In the genomic region with DNA sequence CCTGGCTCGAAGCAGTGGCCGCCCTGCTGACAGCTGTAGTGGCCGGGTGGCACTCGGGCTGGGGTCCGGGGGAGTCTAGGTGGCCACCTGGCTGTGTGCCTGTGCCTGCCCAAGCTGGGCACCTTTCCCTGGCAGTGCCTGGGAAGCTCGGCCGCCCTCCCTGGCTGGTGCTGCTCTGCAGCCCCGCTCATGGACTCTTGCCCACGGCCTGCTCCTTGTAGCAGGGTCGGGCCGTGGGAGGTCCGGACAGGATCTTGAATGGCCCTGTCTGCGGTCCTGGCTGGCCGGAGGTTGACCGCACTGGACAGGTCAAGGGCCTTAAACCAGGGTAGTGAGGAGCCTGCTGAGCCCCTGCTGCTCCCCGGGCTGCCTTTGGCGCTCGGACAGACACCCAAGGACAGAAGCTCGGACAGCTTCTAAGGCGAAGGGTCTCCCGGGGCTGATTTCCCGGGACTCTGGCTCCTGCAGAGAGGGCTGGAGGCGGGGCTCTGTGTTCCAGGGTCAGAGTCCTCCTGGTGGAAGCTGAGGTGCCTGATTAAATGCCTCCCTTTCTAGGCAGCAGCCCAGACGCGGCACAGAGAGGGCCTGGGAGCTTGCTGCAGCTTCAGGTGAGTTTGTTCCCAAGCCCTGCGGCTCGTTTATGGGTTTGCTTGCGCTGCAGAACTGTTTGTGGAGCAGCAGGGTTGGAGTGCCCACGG, we compare ENCODE assay signal across 1 cellular context.
TF ChIP-seq lines count a peak whose summit lies in the region.

No MANE protein-coding gene starts in this region.

TF ChIP-seq in HepG2, 621 proteins besides CTCF, POLR2A, EP300 and RAD21 (continued from another document and continues in another):
- peak; percentile 78 for TF ChIP-seq UBTF (CRISPR knock-in tag; IDR thresholded peaks at IDR 0.05)
- no peak; the same call in 1 of the 2 replicates for TF ChIP-seq RXRA (CRISPR knock-in tag; IDR thresholded peaks at IDR 0.05)
- no peak for TF ChIP-seq MAFK (conservative IDR thresholded peaks at IDR 0.05 in 1 of 2, IDR thresholded peaks at IDR 0.05 in 1 of 2; ENCODE audit: low read length in 2 of 2)
- TF ChIP-seq KLF13 (CRISPR knock-in tag; IDR thresholded peaks at IDR 0.05) = 0 out of 2 replicates have a peak, but pooled peaks have one; percentile 41
- 0 out of 2 replicates have a peak, but pooled peaks have one; percentile 55 for TF ChIP-seq KMT2A (CRISPR knock-in tag; IDR thresholded peaks at IDR 0.05)
- TF ChIP-seq, protein P1, sequence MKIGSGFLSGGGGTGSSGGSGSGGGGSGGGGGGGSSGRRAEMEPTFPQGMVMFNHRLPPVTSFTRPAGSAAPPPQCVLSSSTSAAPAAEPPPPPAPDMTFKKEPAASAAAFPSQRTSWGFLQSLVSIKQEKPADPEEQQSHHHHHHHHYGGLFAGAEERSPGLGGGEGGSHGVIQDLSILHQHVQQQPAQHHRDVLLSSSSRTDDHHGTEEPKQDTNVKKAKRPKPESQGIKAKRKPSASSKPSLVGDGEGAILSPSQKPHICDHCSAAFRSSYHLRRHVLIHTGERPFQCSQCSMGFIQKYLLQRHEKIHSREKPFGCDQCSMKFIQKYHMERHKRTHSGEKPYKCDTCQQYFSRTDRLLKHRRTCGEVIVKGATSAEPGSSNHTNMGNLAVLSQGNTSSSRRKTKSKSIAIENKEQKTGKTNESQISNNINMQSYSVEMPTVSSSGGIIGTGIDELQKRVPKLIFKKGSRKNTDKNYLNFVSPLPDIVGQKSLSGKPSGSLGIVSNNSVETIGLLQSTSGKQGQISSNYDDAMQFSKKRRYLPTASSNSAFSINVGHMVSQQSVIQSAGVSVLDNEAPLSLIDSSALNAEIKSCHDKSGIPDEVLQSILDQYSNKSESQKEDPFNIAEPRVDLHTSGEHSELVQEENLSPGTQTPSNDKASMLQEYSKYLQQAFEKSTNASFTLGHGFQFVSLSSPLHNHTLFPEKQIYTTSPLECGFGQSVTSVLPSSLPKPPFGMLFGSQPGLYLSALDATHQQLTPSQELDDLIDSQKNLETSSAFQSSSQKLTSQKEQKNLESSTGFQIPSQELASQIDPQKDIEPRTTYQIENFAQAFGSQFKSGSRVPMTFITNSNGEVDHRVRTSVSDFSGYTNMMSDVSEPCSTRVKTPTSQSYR (CRISPR knock-in tag; IDR thresholded peaks at IDR 0.05; ENCODE audit: borderline replicate concordance) = 0 out of 2 replicates have a peak, but pooled peaks have one; percentile 8
- TF ChIP-seq ARHGAP35 (CRISPR knock-in tag; IDR thresholded peaks at IDR 0.05; ENCODE audit: borderline replicate concordance) = no peak
- TF ChIP-seq NAIF1 (CRISPR knock-in tag; IDR thresholded peaks at IDR 0.05; ENCODE audit: borderline replicate concordance) = peak; percentile 78; the same call in 1 of the 2 replicates
- no peak for TF ChIP-seq ELF1 (CRISPR knock-in tag; IDR thresholded peaks at IDR 0.05)
- TF ChIP-seq KLF6 (CRISPR knock-in tag; IDR thresholded peaks at IDR 0.05) = no peak
- TF ChIP-seq, protein P2, sequence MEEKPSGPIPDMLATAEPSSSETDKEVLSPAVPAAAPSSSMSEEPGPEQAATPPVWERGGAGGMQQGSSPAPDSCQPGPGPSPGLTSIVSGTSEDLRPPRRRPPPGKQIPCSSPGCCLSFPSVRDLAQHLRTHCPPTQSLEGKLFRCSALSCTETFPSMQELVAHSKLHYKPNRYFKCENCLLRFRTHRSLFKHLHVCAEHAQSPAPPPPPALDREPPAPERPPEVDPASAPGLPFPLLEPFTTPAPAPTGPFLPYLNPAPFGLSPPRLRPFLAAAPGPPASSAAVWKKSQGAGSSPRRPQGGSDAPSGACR (CRISPR knock-in tag; IDR thresholded peaks at IDR 0.05) = no peak
- TF ChIP-seq TOE1 (CRISPR knock-in tag; IDR thresholded peaks at IDR 0.05) = no peak
- TF ChIP-seq ZNF275 (CRISPR knock-in tag; IDR thresholded peaks at IDR 0.05; ENCODE audit: borderline replicate concordance) = no peak
- 0 out of 2 replicates have a peak, but pooled peaks have one; percentile 46 for TF ChIP-seq MXD4 (CRISPR knock-in tag; IDR thresholded peaks at IDR 0.05)
- peak; percentile 62 for TF ChIP-seq POLR2AphosphoS5 (IDR thresholded peaks at IDR 0.05; ENCODE audit: low read depth, low read length)
- no peak for TF ChIP-seq ZNF326 (CRISPR knock-in tag; IDR thresholded peaks at IDR 0.05; ENCODE audit: borderline replicate concordance)
- no peak for TF ChIP-seq ZNF468 (CRISPR knock-in tag; IDR thresholded peaks at IDR 0.05)
- TF ChIP-seq ZNF850 (CRISPR knock-in tag; conservative IDR thresholded peaks at IDR 0.05) = no peak
- TF ChIP-seq, protein P3, sequence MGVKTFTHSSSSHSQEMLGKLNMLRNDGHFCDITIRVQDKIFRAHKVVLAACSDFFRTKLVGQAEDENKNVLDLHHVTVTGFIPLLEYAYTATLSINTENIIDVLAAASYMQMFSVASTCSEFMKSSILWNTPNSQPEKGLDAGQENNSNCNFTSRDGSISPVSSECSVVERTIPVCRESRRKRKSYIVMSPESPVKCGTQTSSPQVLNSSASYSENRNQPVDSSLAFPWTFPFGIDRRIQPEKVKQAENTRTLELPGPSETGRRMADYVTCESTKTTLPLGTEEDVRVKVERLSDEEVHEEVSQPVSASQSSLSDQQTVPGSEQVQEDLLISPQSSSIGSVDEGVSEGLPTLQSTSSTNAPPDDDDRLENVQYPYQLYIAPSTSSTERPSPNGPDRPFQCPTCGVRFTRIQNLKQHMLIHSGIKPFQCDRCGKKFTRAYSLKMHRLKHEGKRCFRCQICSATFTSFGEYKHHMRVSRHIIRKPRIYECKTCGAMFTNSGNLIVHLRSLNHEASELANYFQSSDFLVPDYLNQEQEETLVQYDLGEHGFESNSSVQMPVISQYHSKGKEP (CRISPR knock-in tag; IDR thresholded peaks at IDR 0.05) = no peak
- TF ChIP-seq, protein P4, sequence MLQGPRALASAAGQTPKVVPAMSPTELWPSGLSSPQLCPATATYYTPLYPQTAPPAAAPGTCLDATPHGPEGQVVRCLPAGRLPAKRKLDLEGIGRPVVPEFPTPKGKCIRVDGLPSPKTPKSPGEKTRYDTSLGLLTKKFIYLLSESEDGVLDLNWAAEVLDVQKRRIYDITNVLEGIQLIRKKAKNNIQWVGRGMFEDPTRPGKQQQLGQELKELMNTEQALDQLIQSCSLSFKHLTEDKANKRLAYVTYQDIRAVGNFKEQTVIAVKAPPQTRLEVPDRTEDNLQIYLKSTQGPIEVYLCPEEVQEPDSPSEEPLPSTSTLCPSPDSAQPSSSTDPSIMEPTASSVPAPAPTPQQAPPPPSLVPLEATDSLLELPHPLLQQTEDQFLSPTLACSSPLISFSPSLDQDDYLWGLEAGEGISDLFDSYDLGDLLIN (CRISPR knock-in tag; IDR thresholded peaks at IDR 0.05; ENCODE audit: borderline replicate concordance) = 0 out of 2 replicates have a peak, but pooled peaks have one; percentile 43
- peak; percentile 22; the same call in 1 of the 2 replicates for TF ChIP-seq ZBTB26 (CRISPR knock-in tag; IDR thresholded peaks at IDR 0.05; ENCODE audit: borderline replicate concordance)
- TF ChIP-seq ELF4 (CRISPR knock-in tag; IDR thresholded peaks at IDR 0.05; ENCODE audit: borderline replicate concordance) = no peak
- no peak for TF ChIP-seq ZNF12 (CRISPR knock-in tag; IDR thresholded peaks at IDR 0.05)
- TF ChIP-seq ESRRA (CRISPR knock-in tag; IDR thresholded peaks at IDR 0.05; ENCODE audit: low read depth) = no peak
- TF ChIP-seq ZSCAN20 (CRISPR knock-in tag; IDR thresholded peaks at IDR 0.05; ENCODE audit: borderline replicate concordance) = no peak
- peak; percentile 61 for TF ChIP-seq THAP11 (CRISPR knock-in tag; IDR thresholded peaks at IDR 0.05)
- TF ChIP-seq PAF1 (CRISPR knock-in tag; IDR thresholded peaks at IDR 0.05) = no peak
- TF ChIP-seq ZNF687 (CRISPR knock-in tag; IDR thresholded peaks at IDR 0.05) = peak; percentile 83
- TF ChIP-seq, protein P5, sequence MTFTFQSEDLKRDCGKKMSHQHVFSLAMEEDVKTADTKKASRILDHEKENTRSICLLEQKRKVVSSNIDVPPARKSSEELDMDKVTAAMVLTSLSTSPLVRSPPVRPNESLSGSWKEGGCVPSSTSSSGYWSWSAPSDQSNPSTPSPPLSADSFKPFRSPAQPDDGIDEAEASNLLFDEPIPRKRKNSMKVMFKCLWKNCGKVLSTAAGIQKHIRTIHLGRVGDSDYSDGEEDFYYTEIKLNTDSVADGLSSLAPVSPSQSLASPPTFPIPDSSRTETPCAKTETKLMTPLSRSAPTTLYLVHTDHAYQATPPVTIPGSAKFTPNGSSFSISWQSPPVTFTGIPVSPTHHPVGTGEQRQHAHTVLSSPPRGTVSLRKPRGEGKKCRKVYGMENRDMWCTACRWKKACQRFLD (CRISPR knock-in tag; IDR thresholded peaks at IDR 0.05; ENCODE audit: borderline replicate concordance) = no peak
- peak; percentile 76 for TF ChIP-seq HNF4G (IDR thresholded peaks at IDR 0.05; ENCODE audit: borderline replicate concordance, low read depth, low read length)
- TF ChIP-seq HNF4G (CRISPR knock-in tag; IDR thresholded peaks at IDR 0.05; ENCODE audit: borderline replicate concordance, low read depth) = peak; percentile 55; the same call in 1 of the 2 replicates
- TF ChIP-seq RBFOX2 (IDR thresholded peaks at IDR 0.05; ENCODE audit: low read depth, low read length) = peak; percentile 49; the same call in 1 of the 2 replicates
- TF ChIP-seq PHF8 (CRISPR knock-in tag; IDR thresholded peaks at IDR 0.05) = peak; percentile 52; the same call in 1 of the 2 replicates
- TF ChIP-seq ZNF180 (CRISPR knock-in tag; IDR thresholded peaks at IDR 0.05; ENCODE audit: borderline replicate concordance, low read depth) = peak; percentile 91; the same call in 1 of the 2 replicates
- TF ChIP-seq ZNF264 (CRISPR knock-in tag; IDR thresholded peaks at IDR 0.05) = peak; percentile 47; the same call in 1 of the 2 replicates
- TF ChIP-seq PATZ1 (CRISPR knock-in tag; IDR thresholded peaks at IDR 0.05) = peak; percentile 35; the same call in 1 of the 2 replicates
